1 cellular context compared by ENCODE assay signal in genomic region chr3:48477959-48478480, GRCh38.
TF ChIP-seq lines count a peak whose summit lies in the region.

No MANE protein-coding gene starts in this region.

TF ChIP-seq in IMR-90, 13 proteins besides CTCF, POLR2A, EP300 and RAD21:
- TF ChIP-seq CHD1 (IDR thresholded peaks at IDR 0.05; ENCODE audit: low read depth, low read length) (no peak), USF2 (IDR thresholded peaks at IDR 0.05; ENCODE audit: low read depth, low read length) (no peak), SMC3 (IDR thresholded peaks at IDR 0.05; ENCODE audit: low read depth, low read length) (no peak), MAFK (IDR thresholded peaks at IDR 0.05; ENCODE audit: low read depth, low read length) (no peak), MXI1 (IDR thresholded peaks at IDR 0.05; ENCODE audit: borderline replicate concordance, low read depth, low read length) (no peak), BHLHE40 (IDR thresholded peaks at IDR 0.05; ENCODE audit: low read depth, low read length) (no peak), ELK1 (IDR thresholded peaks at IDR 0.05; ENCODE audit: borderline replicate concordance, low read depth, low read length) (no peak), CEBPB (IDR thresholded peaks at IDR 0.05; ENCODE audit: low read depth, low read length) (no peak), MAZ (IDR thresholded peaks at IDR 0.05; ENCODE audit: borderline replicate concordance, low read depth, low read length) (no peak)
